In genomic region chr17:51166198-51166986, GRCh38 we compare ENCODE assay signal across 8 cellular contexts. TPM values are rescaled to one million over a fixed set of nuclear protein-coding genes. Genes with fewer than 3 reads are reported as not detected.
DNase-seq lines count a peak whose midpoint lies in the region; ATAC-seq and TF ChIP-seq lines count a peak whose summit lies in the region.

NME2 (plus strand) TSS chr17:51166411; CDS start chr17:51166831, 420 bp downstream.

- no peaks in the 10 kb centered on the region for H3K27me3 Mint-ChIP-seq in activated naive CD8-positive, alpha-beta T cell treated with anti-CD3 and anti-CD28 coated beads, Interleukin-2, amount 10 ng/mL, durations not matched to agents 7 days and 5 days

- TF ChIP-seq EP300 in tibial nerve (IDR thresholded peaks at IDR 0.05), result peak in 1 of 2 donors; percentile 74

- H3K79me2 ChIP-seq in parathyroid adenoma, result no peaks in the 10 kb centered on the region

- H3K27ac Mint-ChIP-seq in activated naive CD8-positive, alpha-beta T cell treated with anti-CD3 and anti-CD28 coated beads, Interleukin-2, amount 10 ng/mL, durations not matched to agents 7 days and 5 days, result peak within 1 kb of the TSS; percentile 96

- DNase-seq in GF-D8 (lab: John Stamatoyannopoulos, UW) (peak; percentile 59), GOT3 (lab: John Stamatoyannopoulos, UW) (peak; percentile 45), LNCaP clone FGC (ENCODE audit: low read depth) (peak; percentile 45), SKM-1 treated with dmso at 0.1 percent for 144 hours (lab: John Stamatoyannopoulos, UW; ENCODE audit: unreplicated experiment) (peak; percentile 73), Right ventricle myocardium superior (peak; percentile 96), tibial nerve (ENCODE audit: low spot score in 2 of 2) (peak; percentile 82 to 85)
- peak; percentile 84 for DNase-seq in activated naive CD8-positive, alpha-beta T cell treated with anti-CD3 and anti-CD28 coated beads, Interleukin-2, amount 10 ng/mL, durations not matched to agents 7 days and 5 days

- H2AFZ ChIP-seq in parathyroid adenoma, result peak within 1 kb of the TSS; percentile 100

- peak within 1 kb of the TSS; percentile 99 for H3K4me2 ChIP-seq in parathyroid adenoma (ENCODE audit: low read length)

- peak within 1 kb of the TSS; percentile 84 for H3K27ac ChIP-seq in parathyroid adenoma
- H3K27ac ChIP-seq in tibial nerve, result peak within 1 kb of the TSS; percentile 80 to 98 (median 93)

- H3K36me3 ChIP-seq in parathyroid adenoma (ENCODE audit: control insufficient read depth, insufficient read depth, low read length), result no peaks in the 10 kb centered on the region
- H3K36me3 ChIP-seq in tibial nerve, result peaks cover 0 to 57% (median 16%) of the 10 kb centered on the region in 3 donors

- peak within 1 kb of the TSS; percentile 43 for H3K9ac ChIP-seq in parathyroid adenoma

- intact Hi-C loops in Right ventricle myocardium superior (cut with DNase I), result no loop called here

- peak; percentile 78 for ATAC-seq in activated naive CD8-positive, alpha-beta T cell treated with anti-CD3 and anti-CD28 coated beads, Interleukin-2, amount 10 ng/mL, durations not matched to agents 7 days and 5 days (ENCODE audit: low read depth)
- ATAC-seq in Right ventricle myocardium superior (ENCODE audit: poor library complexity), result peak; percentile 97

- WGBS in tibial nerve, 2 donors, result 0% methylated on average over 35 to 56 of the region's 98 CpGs

- H3K9me3 ChIP-seq in parathyroid adenoma (ENCODE audit: control insufficient read depth, low read length), result no peaks in the 10 kb centered on the region
- no peaks in the 10 kb centered on the region for H3K9me3 ChIP-seq in tibial nerve

- H3K4me1 Mint-ChIP-seq in activated naive CD8-positive, alpha-beta T cell treated with anti-CD3 and anti-CD28 coated beads, Interleukin-2, amount 10 ng/mL, durations not matched to agents 7 days and 5 days, result peaks cover 28% of the 10 kb centered on the region

- 0 out of 2 replicates have a peak, but pooled peaks have one; percentile 12 for TF ChIP-seq CTCF in LNCaP clone FGC (IDR thresholded peaks at IDR 0.05; ENCODE audit: control insufficient read depth, extremely low read depth, insufficient read depth)
- no peak for TF ChIP-seq CTCF in parathyroid adenoma (IDR thresholded peaks at IDR 0.05)
- no peak for TF ChIP-seq CTCF in tibial nerve (IDR thresholded peaks at IDR 0.05)

- peak within 1 kb of the TSS; percentile 88 for H3K4me3 ChIP-seq in LNCaP clone FGC (ENCODE audit: low read depth, low read length)
- H3K4me3 ChIP-seq in parathyroid adenoma (ENCODE audit: low read depth, low read length), result peak within 1 kb of the TSS; percentile 80
- peak within 1 kb of the TSS; percentile 59 to 98 (median 96) for H3K4me3 ChIP-seq in tibial nerve

- H3K4me3 Mint-ChIP-seq in activated naive CD8-positive, alpha-beta T cell treated with anti-CD3 and anti-CD28 coated beads, Interleukin-2, amount 10 ng/mL, durations not matched to agents 7 days and 5 days, result peak within 1 kb of the TSS; percentile 92

- POLR2A ChIA-PET in activated naive CD8-positive, alpha-beta T cell treated with anti-CD3 and anti-CD28 coated beads, Interleukin-2, amount 10 ng/mL, durations not matched to agents 7 days and 5 days (lab: Charles Lee), result interaction anchor here (1.6 to 1.9 kb wide), 2 partner anchors 12 to 300 kb away, joined by 9 to 17 read pairs; partner anchors contain the start of genes NME1 and TOB1

- H3K36me3 Mint-ChIP-seq in activated naive CD8-positive, alpha-beta T cell treated with anti-CD3 and anti-CD28 coated beads, Interleukin-2, amount 10 ng/mL, durations not matched to agents 7 days and 5 days, result peaks cover 20% of the 10 kb centered on the region

- H3K9me3 Mint-ChIP-seq in activated naive CD8-positive, alpha-beta T cell treated with anti-CD3 and anti-CD28 coated beads, Interleukin-2, amount 10 ng/mL, durations not matched to agents 7 days and 5 days, result no peaks in the 10 kb centered on the region

- H3K4me1 ChIP-seq in parathyroid adenoma (no peaks in the 10 kb centered on the region), tibial nerve (peaks cover 0 to 23% (median 7%) of the 10 kb centered on the region in 4 donors)

- H3K27me3 ChIP-seq in parathyroid adenoma (ENCODE audit: control insufficient read depth, insufficient read depth, low read length) (no peaks in the 10 kb centered on the region), tibial nerve (no peaks in the 10 kb centered on the region)

- peak; percentile 5 to 58 for TF ChIP-seq POLR2A in tibial nerve (IDR thresholded peaks at IDR 0.05)

RNA-seq across cellular contexts. Expression of gene NME2, which starts in this region (rescaled TPM):
- total RNA-seq in activated naive CD8-positive, alpha-beta T cell treated with anti-CD3 and anti-CD28 coated beads, Interleukin-2, amount 10 ng/mL, durations not matched to agents 7 days and 5 days, result 100 to 1,000 TPM; 354 to 361 TPM
- 245 TPM for total RNA-seq in Right ventricle myocardium superior
- 100 to 1,000 TPM; 308 to 552 (median 417) TPM for total RNA-seq in tibial nerve

Comparison
In these comparisons a context has a peak if more than half of its experiments do, and no peak if none do; other contexts are left out.
1. Peak in every context shown above with its lines: DNase-seq, ATAC-seq, H3K4me3 ChIP-seq and H3K27ac ChIP-seq.
2. DNase-seq: peak in every context shown above with its lines; median percentile 96 in Right ventricle myocardium superior; 84 in activated naive CD8-positive, alpha-beta T cell treated with anti-CD3 and anti-CD28 coated beads, Interleukin-2, amount 10 ng/mL, durations not matched to agents 7 days and 5 days; 84 in tibial nerve; 73 in SKM-1 treated with dmso at 0.1 percent for 144 hours; 59 in GF-D8; 45 in GOT3; 45 in LNCaP clone FGC.